ENCODE assay signal across 8 cellular contexts in genomic region chr11:36409152-36409713, GRCh38.
DNase-seq lines count a peak whose midpoint lies in the region; ATAC-seq and TF ChIP-seq lines count a peak whose summit lies in the region.

No MANE protein-coding gene starts in this region.

- H3K9ac ChIP-seq in Loucy (ENCODE audit: low read depth, low read length, poor library complexity, severe bottlenecking) (peak overlapping the region; percentile 69), mesenchymal stem cell (ENCODE audit: low read length) (no peak overlapping the region)

- peak overlapping the region; percentile 29 for H3K27ac ChIP-seq in mesenchymal stem cell (ENCODE audit: low read length, poor library complexity, severe bottlenecking)

- H3K27ac Mint-ChIP-seq in CD14-positive monocyte = peak overlapping the region; percentile 72 to 97 (median 87)

- peaks cover 61% of the 10 kb centered on the region for H3K4me1 ChIP-seq in Loucy (ENCODE audit: insufficient read depth, low read length, poor library complexity, severe bottlenecking)
- H3K4me1 ChIP-seq in mesenchymal stem cell (ENCODE audit: control insufficient read depth, insufficient read depth, low read depth, low read length) = peaks cover 13% of the 10 kb centered on the region

- peak overlapping the region in 1 of 2 experiments; percentile 94 for H3K18ac ChIP-seq in mesenchymal stem cell (ENCODE audit: low read depth in 1 of 2, low read length in 2 of 2)

- peak overlapping the region; percentile 93 for H4K91ac ChIP-seq in mesenchymal stem cell (ENCODE audit: low read length)

- peak overlapping the region; percentile 67 for H3K4me2 ChIP-seq in Loucy (ENCODE audit: low read depth, low read length, poor library complexity, severe bottlenecking)
- H3K4me2 ChIP-seq in mesenchymal stem cell (ENCODE audit: low read length, poor library complexity, severe bottlenecking) = no peak overlapping the region

- H4K8ac ChIP-seq in mesenchymal stem cell (ENCODE audit: low read length) = peak overlapping the region; percentile 90

- H3K4ac ChIP-seq in mesenchymal stem cell (ENCODE audit: low read depth in 1 of 2, low read length in 2 of 2) = no peak overlapping the region

- H3K27me3 Mint-ChIP-seq in CD14-positive monocyte (ENCODE audit: low read depth in 3 of 3) = peaks cover 0 to 3% (median 0%) of the 10 kb centered on the region in 3 donors

- H2AFZ ChIP-seq in Loucy (ENCODE audit: low read length) = no peak overlapping the region
- H2AFZ ChIP-seq in mesenchymal stem cell (ENCODE audit: low read depth, low read length) = no peak overlapping the region

- H3K23ac ChIP-seq in mesenchymal stem cell (ENCODE audit: low read length in 2 of 2) = no peak overlapping the region

- H2BK15ac ChIP-seq in mesenchymal stem cell (ENCODE audit: low read depth, poor library complexity, severe bottlenecking) = no peak overlapping the region

- no peak overlapping the region for H2BK5ac ChIP-seq in mesenchymal stem cell (ENCODE audit: low read depth, low read length, poor library complexity, severe bottlenecking)

- peaks cover 12% of the 10 kb centered on the region for H3F3A ChIP-seq in Loucy (ENCODE audit: low read depth)

- DNase-seq in CD14-positive monocyte (ENCODE audit: low spot score) (no peak), mesenchymal stem cell (peak; percentile 60), foreskin fibroblast (no peak), iPS-NIHi7 (ENCODE audit: extremely low spot score) (no peak)
- peak; percentile 75 for DNase-seq in activated effector memory CD4-positive, alpha-beta T cell treated with anti-CD3 and anti-CD28 coated beads, Interleukin-2, amount 50 U/mL, for 16 hours

- no peak overlapping the region for H2AK5ac ChIP-seq in mesenchymal stem cell (ENCODE audit: low read length, severe bottlenecking)

- H3K14ac ChIP-seq in mesenchymal stem cell (ENCODE audit: low read length in 2 of 2) = no peak overlapping the region

- H3K4me1 Mint-ChIP-seq in CD14-positive monocyte = peaks cover 75% of the 10 kb centered on the region

- no peaks in the 10 kb centered on the region for H3K9me3 ChIP-seq in Loucy (ENCODE audit: insufficient read depth, low read depth, low read length)
- no peaks in the 10 kb centered on the region for H3K9me3 ChIP-seq in mesenchymal stem cell (ENCODE audit: control insufficient read depth, low read length)

- no peak for TF ChIP-seq CTCF in CD14-positive monocyte (IDR thresholded peaks at IDR 0.05)
- TF ChIP-seq CTCF in Loucy (conservative IDR thresholded peaks at IDR 0.05; ENCODE audit: low read length) = no peak
- TF ChIP-seq CTCF in foreskin fibroblast (IDR thresholded peaks at IDR 0.05; ENCODE audit: low read depth, low read length) = no peak

- H3K36me3 ChIP-seq in Loucy (ENCODE audit: insufficient read depth, low read length) = peaks cover 74% of the 10 kb centered on the region
- peaks cover 2 to 29% of the 10 kb centered on the region in 2 experiments for H3K36me3 ChIP-seq in mesenchymal stem cell (ENCODE audit: control insufficient read depth in 1 of 2, insufficient read depth in 2 of 2, low read depth in 1 of 2, low read length in 2 of 2)

- peak overlapping the region; percentile 19 to 89 for H2BK12ac ChIP-seq in mesenchymal stem cell (ENCODE audit: low read length in 2 of 2)

- H3K4me3 ChIP-seq in Loucy (ENCODE audit: low read length, poor library complexity, severe bottlenecking) (peak overlapping the region; percentile 62), mesenchymal stem cell (ENCODE audit: insufficient read depth in 1 of 2, low read depth in 1 of 2, low read length in 2 of 2) (no peak overlapping the region), foreskin fibroblast (ENCODE audit: low read depth in 1 of 2, low read length in 2 of 2) (no peak overlapping the region)

- H3K4me3 Mint-ChIP-seq in CD14-positive monocyte = peak overlapping the region; percentile 45 to 52

- H4K20me1 ChIP-seq in Loucy (ENCODE audit: insufficient read depth, low read length, poor library complexity, severe bottlenecking) = no peaks in the 10 kb centered on the region

- 38% methylated on average over 4 of the region's 8 CpGs for WGBS in mesenchymal stem cell

- H3K27me3 ChIP-seq in Loucy (ENCODE audit: insufficient read depth, low read length, poor library complexity, severe bottlenecking) (no peaks in the 10 kb centered on the region), mesenchymal stem cell (ENCODE audit: control insufficient read depth in 1 of 2, insufficient read depth in 1 of 2, low read length in 2 of 2) (peaks cover 0 to 4% of the 10 kb centered on the region in 2 experiments)

- H3K79me2 ChIP-seq in Loucy (ENCODE audit: insufficient read depth, low read length) = peaks cover 64% of the 10 kb centered on the region

- ATAC-seq in HG03565 (IDR thresholded peaks at IDR 0.05; ENCODE audit: unreplicated experiment) = no peak
- ATAC-seq in GM18907 (IDR thresholded peaks at IDR 0.05; ENCODE audit: unreplicated experiment) = no peak

- no peaks in the 10 kb centered on the region for H3K9me2 ChIP-seq in Loucy (replicated peaks; ENCODE audit: low read depth, low read length)

- peaks cover 22 to 31% of the 10 kb centered on the region in 2 donors for H3K36me3 Mint-ChIP-seq in CD14-positive monocyte

- intact Hi-C loops in CD14-positive monocyte (cut with micrococcal nuclease) = loop anchor here in 1 of 2 donors (5.0 kb wide), 1 partner anchor 37 kb away; no protein-coding TSS in a partner anchor

- peaks cover 22% of the 10 kb centered on the region for H3K79me1 ChIP-seq in mesenchymal stem cell (replicated peaks; ENCODE audit: low read length, poor library complexity, severe bottlenecking)

- peak overlapping the region; percentile 85 for H2BK120ac ChIP-seq in mesenchymal stem cell (ENCODE audit: low read depth, low read length)

- no peaks in the 10 kb centered on the region for H3K9me3 Mint-ChIP-seq in CD14-positive monocyte

Comparison
In these comparisons a context has a peak if more than half of its experiments do, and no peak if none do; other contexts are left out.
1. DNase-seq: peak in activated effector memory CD4-positive, alpha-beta T cell treated with anti-CD3 and anti-CD28 coated beads, Interleukin-2, amount 50 U/mL, for 16 hours (single experiment) and mesenchymal stem cell (single experiment); none in CD14-positive monocyte (single experiment), foreskin fibroblast (0 of 2) and iPS-NIHi7 (single experiment).